ENCODE assay signal across 1 cellular context in the genomic region with DNA sequence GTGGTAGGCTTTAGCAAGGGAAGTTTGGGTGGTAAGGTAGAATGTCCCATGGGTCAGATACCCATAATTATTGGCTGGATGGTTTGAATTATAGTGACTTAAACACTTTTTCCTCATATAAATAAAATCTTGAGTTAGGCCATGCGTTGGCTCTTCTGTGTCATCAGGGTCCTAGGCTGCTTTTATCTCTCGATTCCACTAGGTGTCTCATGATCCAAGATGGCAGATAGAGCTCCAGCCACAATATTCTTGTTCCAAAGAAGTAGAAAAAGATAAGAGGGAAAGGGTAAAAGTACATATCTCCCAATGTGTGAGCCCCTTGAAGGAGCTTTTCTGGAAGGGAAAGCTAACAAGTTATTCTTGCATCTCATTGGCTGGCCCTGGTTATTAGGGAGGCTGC.
TF ChIP-seq lines count a peak whose summit lies in the region.

No MANE protein-coding gene starts in this region.

TF ChIP-seq in H1, 55 proteins besides CTCF, POLR2A, EP300 and RAD21:
- TF ChIP-seq EGR1 (IDR thresholded peaks at IDR 0.05; ENCODE audit: borderline replicate concordance, low read depth, low read length): no peak
- no peak for TF ChIP-seq JUND (IDR thresholded peaks at IDR 0.05; ENCODE audit: low read length)
- peak; percentile 42; the same call in 1 of the 2 replicates for TF ChIP-seq YY1 (IDR thresholded peaks at IDR 0.05; ENCODE audit: low read depth, low read length)
TF ChIP-seq in H1: peak in this region for 1.
